8 cellular contexts compared by ENCODE assay signal in the genomic region with DNA sequence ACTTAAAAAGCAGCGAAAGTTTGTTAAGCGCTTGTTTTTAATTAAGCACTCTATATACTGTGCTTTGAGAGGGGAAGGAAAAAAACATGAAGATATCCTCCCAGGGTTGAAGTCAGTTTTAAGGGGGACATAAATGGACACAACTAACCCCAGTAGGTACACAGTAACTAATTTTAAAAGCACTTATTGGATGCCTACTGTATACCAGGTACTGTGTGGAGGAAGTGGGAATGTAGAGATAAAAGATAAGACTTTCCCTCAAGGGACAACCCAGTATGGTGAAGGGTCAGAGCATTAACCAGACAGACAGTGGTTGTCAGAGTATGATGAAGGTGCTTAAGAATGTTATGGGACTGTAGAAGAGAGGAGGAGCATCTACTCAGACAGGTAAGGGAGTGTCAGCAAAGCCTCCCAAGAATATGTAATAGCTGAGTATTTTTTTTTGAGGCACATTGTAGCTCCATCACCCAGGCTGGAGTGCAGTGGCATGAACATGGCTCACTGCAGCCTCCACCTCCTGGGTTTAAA. TPM values are rescaled to one million over a fixed set of nuclear protein-coding genes. Genes with fewer than 3 reads are reported as not detected.
DNase-seq lines count a peak whose midpoint lies in the region; ATAC-seq and TF ChIP-seq lines count a peak whose summit lies in the region.

No MANE protein-coding gene starts in this region.

- H3K36me3 ChIP-seq in ascending aorta: peaks cover 3 to 4% of the 10 kb centered on the region in 2 donors
- peaks cover 0 to 23% of the 10 kb centered on the region in 2 donors for H3K36me3 ChIP-seq in left lung
- H3K36me3 ChIP-seq in thoracic aorta: peaks cover 3% of the 10 kb centered on the region

- H3K9me3 ChIP-seq in ascending aorta (no peaks in the 10 kb centered on the region), left lung (no peaks in the 10 kb centered on the region), thoracic aorta (no peaks in the 10 kb centered on the region)

- H3K36me3 Mint-ChIP-seq in activated CD8-positive, alpha-beta memory T cell treated with anti-CD3 and anti-CD28 coated beads, Interleukin-2, amount 10 ng/mL, durations not matched to agents 7 days and 5 days: peaks cover 12% of the 10 kb centered on the region

- CTCF ChIA-PET in activated CD8-positive, alpha-beta memory T cell treated with anti-CD3 and anti-CD28 coated beads, Interleukin-2, amount 10 ng/mL, durations not matched to agents 7 days and 5 days (lab: Charles Lee): interaction anchor here (0.6 to 1.0 kb wide), 2 partner anchors 15 to 150 kb away, joined by 3 read pairs; no protein-coding TSS in a partner anchor

- H3K4me1 ChIP-seq in ascending aorta (peaks cover 9 to 19% of the 10 kb centered on the region in 2 donors), left lung (peaks cover 10 to 49% of the 10 kb centered on the region in 2 donors), thoracic aorta (ENCODE audit: control insufficient read depth in 1 of 2, low read depth in 2 of 2) (peaks cover 11 to 29% of the 10 kb centered on the region in 2 donors)

- DNase-seq in activated CD8-positive, alpha-beta memory T cell treated with anti-CD3 and anti-CD28 coated beads, Interleukin-2, amount 10 ng/mL, durations not matched to agents 7 days and 5 days: no peak
- no peak for DNase-seq in activated CD8-positive, alpha-beta memory T cell treated with anti-CD3 and anti-CD28 coated beads for 24 hours
- no peak for DNase-seq in ascending aorta (ENCODE audit: low spot score in 2 of 2)
- no peak for DNase-seq in left lung
- DNase-seq in thoracic aorta (ENCODE audit: low spot score): no peak
- no peak for DNase-seq in NCI-H2171 treated with DMSO at 0.1 percent for 48 hours (lab: John Stamatoyannopoulos, UW)
- no peak for DNase-seq in NCI-H345 (lab: John Stamatoyannopoulos, UW)

- peak overlapping the region; percentile 89 for H3K4me3 Mint-ChIP-seq in activated CD8-positive, alpha-beta memory T cell treated with anti-CD3 and anti-CD28 coated beads, Interleukin-2, amount 10 ng/mL, durations not matched to agents 7 days and 5 days

- H3K27me3 Mint-ChIP-seq in activated CD8-positive, alpha-beta memory T cell treated with anti-CD3 and anti-CD28 coated beads, Interleukin-2, amount 10 ng/mL, durations not matched to agents 7 days and 5 days: no peaks in the 10 kb centered on the region

- H3K27me3 ChIP-seq in ascending aorta (no peaks in the 10 kb centered on the region), left lung (no peaks in the 10 kb centered on the region), thoracic aorta (replicated peaks; ENCODE audit: insufficient read depth) (no peaks in the 10 kb centered on the region)

- no peak for ATAC-seq in activated CD8-positive, alpha-beta memory T cell treated with anti-CD3 and anti-CD28 coated beads, Interleukin-2, amount 10 ng/mL, durations not matched to agents 7 days and 5 days
- ATAC-seq in left lung (no peak), thoracic aorta (ENCODE audit: insufficient number of reproducible peaks, low FRiP score, low read depth) (no peak), GM19467 (IDR thresholded peaks at IDR 0.05; ENCODE audit: unreplicated experiment) (no peak)

- H3K4me3 ChIP-seq in ascending aorta: peak overlapping the region; percentile 72 to 91
- H3K4me3 ChIP-seq in left lung: peak overlapping the region; percentile 64 to 74
- peak overlapping the region; percentile 89 for H3K4me3 ChIP-seq in thoracic aorta

- H3K27ac Mint-ChIP-seq in activated CD8-positive, alpha-beta memory T cell treated with anti-CD3 and anti-CD28 coated beads, Interleukin-2, amount 10 ng/mL, durations not matched to agents 7 days and 5 days: peak overlapping the region; percentile 94

- TF ChIP-seq CTCF in ascending aorta (IDR thresholded peaks at IDR 0.05) (no peak), left lung (IDR thresholded peaks at IDR 0.05) (no peak), thoracic aorta (IDR thresholded peaks at IDR 0.05) (no peak)

- H3K9me3 Mint-ChIP-seq in activated CD8-positive, alpha-beta memory T cell treated with anti-CD3 and anti-CD28 coated beads, Interleukin-2, amount 10 ng/mL, durations not matched to agents 7 days and 5 days (ENCODE audit: low read depth): no peaks in the 10 kb centered on the region

- H3K27ac ChIP-seq in ascending aorta (peak overlapping the region; percentile 89 to 92), left lung (peak overlapping the region; percentile 81 to 87), thoracic aorta (peak overlapping the region; percentile 84 to 93)

- H3K4me1 Mint-ChIP-seq in activated CD8-positive, alpha-beta memory T cell treated with anti-CD3 and anti-CD28 coated beads, Interleukin-2, amount 10 ng/mL, durations not matched to agents 7 days and 5 days: peaks cover 62% of the 10 kb centered on the region

- intact Hi-C loops in ascending aorta (cut with DNase I): no loop called here
- intact Hi-C loops in left lung (cut with DNase I): no loop called here

RNA-seq across cellular contexts. Expression of gene ABCF1, which starts 0.9 kb away (rescaled TPM):
- 10 to 100 TPM; 73.8 to 98.6 TPM for total RNA-seq in activated CD8-positive, alpha-beta memory T cell treated with anti-CD3 and anti-CD28 coated beads, Interleukin-2, amount 10 ng/mL, durations not matched to agents 7 days and 5 days
- total RNA-seq in ascending aorta (36.6 TPM), left lung (10 to 100 TPM; 37.9 to 47.6 TPM), thoracic aorta (10 to 100 TPM; 24.2 to 52.1 TPM)

RNA-seq across cellular contexts. Expression of gene PRR3, which starts 15.0 kb away (rescaled TPM):
- 10 to 100 TPM; 19.5 to 23.6 TPM for total RNA-seq in activated CD8-positive, alpha-beta memory T cell treated with anti-CD3 and anti-CD28 coated beads, Interleukin-2, amount 10 ng/mL, durations not matched to agents 7 days and 5 days
- total RNA-seq in ascending aorta: 25.0 TPM
- total RNA-seq in left lung: 10 to 100 TPM in 1 of 2 donors, 1 to 10 TPM in 1; 5.7 to 10.1 TPM
- total RNA-seq in thoracic aorta: 10 to 100 TPM in 1 of 2 donors, 1 to 10 TPM in 1; 4.2 to 10.4 TPM

RNA-seq across cellular contexts. Expression of gene GNL1, which starts 15.9 kb away (rescaled TPM):
- 10 to 100 TPM; 64.0 to 73.5 TPM for total RNA-seq in activated CD8-positive, alpha-beta memory T cell treated with anti-CD3 and anti-CD28 coated beads, Interleukin-2, amount 10 ng/mL, durations not matched to agents 7 days and 5 days
- total RNA-seq in ascending aorta: 33.0 TPM
- total RNA-seq in left lung: 10 to 100 TPM; 52.5 to 61.0 TPM
- 10 to 100 TPM; 32.9 to 39.0 TPM for total RNA-seq in thoracic aorta

RNA-seq across cellular contexts. Expression of gene PPP1R10, which starts 44.9 kb away (rescaled TPM):
- 100 to 1,000 TPM; 101 to 134 TPM for total RNA-seq in activated CD8-positive, alpha-beta memory T cell treated with anti-CD3 and anti-CD28 coated beads, Interleukin-2, amount 10 ng/mL, durations not matched to agents 7 days and 5 days
- total RNA-seq in ascending aorta: 52.6 TPM
- 10 to 100 TPM; 44.9 to 71.1 TPM for total RNA-seq in left lung
- 10 to 100 TPM; 28.7 to 43.1 TPM for total RNA-seq in thoracic aorta

RNA-seq across cellular contexts. Expression of gene MRPS18B, which starts 45.5 kb away (rescaled TPM):
- total RNA-seq in activated CD8-positive, alpha-beta memory T cell treated with anti-CD3 and anti-CD28 coated beads, Interleukin-2, amount 10 ng/mL, durations not matched to agents 7 days and 5 days: 10 to 100 TPM; 48.2 to 65.7 TPM
- 33.0 TPM for total RNA-seq in ascending aorta
- 10 to 100 TPM; 36.6 to 54.7 TPM for total RNA-seq in left lung
- total RNA-seq in thoracic aorta: 10 to 100 TPM; 23.6 to 27.3 TPM
